ENCODE assay signal across 20 cellular contexts in genomic region chr1:173856903-173857302, GRCh38. TPM values are rescaled to one million over a fixed set of nuclear protein-coding genes. Genes with fewer than 3 reads are reported as not detected.
A peak's percentile ranks its signal among the peaks of the same experiment; 100 is the strongest.
DNase-seq lines count a peak whose midpoint lies in the region; ATAC-seq and TF ChIP-seq lines count a peak whose summit lies in the region.
"Had no signal": no experiment of that assay in that cellular context is flagged by ENCODE, and none has a peak within 500 bp of the region (broad histone marks: within the 10 kb centered on the region; RNA-seq: fewer than 3 reads in every experiment).

No MANE protein-coding gene starts in this region.

- H3K4me3 Mint-ChIP-seq in HFFc6 (no peak overlapping the region), endothelial cell (ENCODE audit: unreplicated experiment) (no peak overlapping the region)
- H3K4me3 Mint-ChIP-seq in activated T-helper 2 cell treated with anti-CD3 and anti-CD28 coated beads, Interferon-gamma antibody, Interleukin-2, Interleukin-4, amounts not matched to agents 10 μg/mL and 5 μg/mL and 100 μg/mL, durations not matched to agents 14 hours and 24 hours and 36 hours (ENCODE audit: low read depth), result no peak overlapping the region

- peak; percentile 22 for DNase-seq in DMS 273 (lab: John Stamatoyannopoulos, UW; ENCODE audit: unreplicated experiment)
- no peak for DNase-seq in DMS 273 treated with DMSO at 0.1 percent for 48 hours (lab: John Stamatoyannopoulos, UW)
- DNase-seq in HFFc6, result no peak
- peak; percentile 18 for DNase-seq in endothelial cell (ENCODE audit: low spot score)
- no peak for DNase-seq in activated T-helper 2 cell treated with anti-CD3 and anti-CD28 coated beads, Interferon-gamma antibody, Interleukin-2, Interleukin-4, amounts not matched to agents 10 μg/mL and 5 μg/mL and 100 μg/mL, durations not matched to agents 14 hours and 24 hours and 36 hours (ENCODE audit: low spot score)
- DNase-seq in amniotic stem cell (lab: John Stamatoyannopoulos, UW), result no peak
- DNase-seq: C1 segment of cervical spinal cord, DMS153, Karpas-422, MG63, NCI-H1105, NCI-H1694 treated with DMSO at 0.1 percent for 48 hours, NCI-H2107, NCI-H2227 treated with DMSO at 0.1 percent for 48 hours, NCI-H524 had no signal

- no peak for ATAC-seq in GM18511 (IDR thresholded peaks at IDR 0.05; ENCODE audit: unreplicated experiment)
- ATAC-seq: HCT116, Panc1 had no signal

- peaks cover 34% of the 10 kb centered on the region for H3K4me1 ChIP-seq in mesodermal cell (ENCODE audit: control insufficient read depth, insufficient read depth, low read length, poor library complexity, severe bottlenecking)

- 100% methylated on average over 1 of the region's 2 CpGs; no CpG with 5 or more reads in 1 of the 2 experiments for WGBS in mesodermal cell (ENCODE audit: insufficient coverage in 2 of 2), 2 experiments

- peak overlapping the region; percentile 77 for H3K27ac ChIP-seq in mesodermal cell (ENCODE audit: low read depth, low read length, severe bottlenecking)
- H3K27ac ChIP-seq: 22Rv1 had no signal

- H3K9me3 ChIP-seq in mesodermal cell (ENCODE audit: control insufficient read depth, low read length), result no peaks in the 10 kb centered on the region
- H3K9me3 ChIP-seq: MG63 had no signal

- TF ChIP-seq CTCF in HFFc6 (IDR thresholded peaks at IDR 0.05), result no peak
- no peak for TF ChIP-seq CTCF in endothelial cell (IDR thresholded peaks at IDR 0.05; ENCODE audit: unreplicated experiment)

- peaks cover 46% of the 10 kb centered on the region for H3K4me1 Mint-ChIP-seq in HFFc6 (ENCODE audit: low read depth)
- H3K4me1 Mint-ChIP-seq in endothelial cell (ENCODE audit: unreplicated experiment), result peaks cover 33% of the 10 kb centered on the region
- H3K4me1 Mint-ChIP-seq in activated T-helper 2 cell treated with anti-CD3 and anti-CD28 coated beads, Interferon-gamma antibody, Interleukin-2, Interleukin-4, amounts not matched to agents 10 μg/mL and 5 μg/mL and 100 μg/mL, durations not matched to agents 14 hours and 24 hours and 36 hours (ENCODE audit: low read depth), result no peaks in the 10 kb centered on the region

- H3K9me3 Mint-ChIP-seq in HFFc6 (no peaks in the 10 kb centered on the region), endothelial cell (ENCODE audit: unreplicated experiment) (no peaks in the 10 kb centered on the region)
- no peaks in the 10 kb centered on the region for H3K9me3 Mint-ChIP-seq in activated T-helper 2 cell treated with anti-CD3 and anti-CD28 coated beads, Interferon-gamma antibody, Interleukin-2, Interleukin-4, amounts not matched to agents 10 μg/mL and 5 μg/mL and 100 μg/mL, durations not matched to agents 14 hours and 24 hours and 36 hours

- H3K36me3 Mint-ChIP-seq in HFFc6 (ENCODE audit: low read depth) (peaks cover 33% of the 10 kb centered on the region), endothelial cell (ENCODE audit: low read depth, unreplicated experiment) (peaks cover 31% of the 10 kb centered on the region)
- H3K36me3 Mint-ChIP-seq in activated T-helper 2 cell treated with anti-CD3 and anti-CD28 coated beads, Interferon-gamma antibody, Interleukin-2, Interleukin-4, amounts not matched to agents 10 μg/mL and 5 μg/mL and 100 μg/mL, durations not matched to agents 14 hours and 24 hours and 36 hours (ENCODE audit: low read depth), result peaks cover 62% of the 10 kb centered on the region

- H3K27me3 Mint-ChIP-seq in HFFc6 (ENCODE audit: insufficient read depth) (peaks cover 3% of the 10 kb centered on the region), endothelial cell (ENCODE audit: unreplicated experiment) (no peaks in the 10 kb centered on the region)
- no peaks in the 10 kb centered on the region for H3K27me3 Mint-ChIP-seq in activated T-helper 2 cell treated with anti-CD3 and anti-CD28 coated beads, Interferon-gamma antibody, Interleukin-2, Interleukin-4, amounts not matched to agents 10 μg/mL and 5 μg/mL and 100 μg/mL, durations not matched to agents 14 hours and 24 hours and 36 hours (ENCODE audit: low read depth)

- H3K27ac Mint-ChIP-seq in HFFc6, result peak overlapping the region; percentile 56
- H3K27ac Mint-ChIP-seq in endothelial cell (ENCODE audit: unreplicated experiment), result peak overlapping the region; percentile 97
- H3K27ac Mint-ChIP-seq in activated T-helper 2 cell treated with anti-CD3 and anti-CD28 coated beads, Interferon-gamma antibody, Interleukin-2, Interleukin-4, amounts not matched to agents 10 μg/mL and 5 μg/mL and 100 μg/mL, durations not matched to agents 14 hours and 24 hours and 36 hours, result no peak overlapping the region

- no peak overlapping the region for H3K4me3 ChIP-seq in mesodermal cell (ENCODE audit: extremely low read depth, insufficient read depth, low read length, poor library complexity, severe bottlenecking)
- H3K4me3 ChIP-seq: MG63 had no signal

- H3K36me3 ChIP-seq in mesodermal cell (ENCODE audit: control insufficient read depth, insufficient read depth, low read length), result peaks cover 60% of the 10 kb centered on the region

- intact Hi-C loops in activated T-helper 2 cell treated with anti-CD3 and anti-CD28 coated beads, Interferon-gamma antibody, Interleukin-2, Interleukin-4, amounts not matched to agents 10 μg/mL and 5 μg/mL and 100 μg/mL, durations not matched to agents 14 hours and 24 hours and 36 hours (cut with micrococcal nuclease), result no loop called here

RNA-seq across cellular contexts. Expression of gene GAS5, which starts 10.9 kb away (rescaled TPM):
- total RNA-seq in HFFc6 (2021; fragmentation: NEBNext Ultra II Directional; extraction: Animal tissue kit (Norgen Biotek cat#: 25700)), result 100 to 1,000 TPM; 320 to 538 (median 366) TPM
- 397 TPM for total RNA-seq in endothelial cell (ENCODE audit: unreplicated experiment)
- polyA plus RNA-seq in mesodermal cell (2013, experiment 1 of 2), result 347 TPM
- polyA plus RNA-seq in mesodermal cell (2013, experiment 2 of 2), result 363 TPM
- 650 and 661 TPM in 2 replicates for total RNA-seq in activated T-helper 2 cell treated with anti-CD3 and anti-CD28 coated beads, Interferon-gamma antibody, Interleukin-2, Interleukin-4, amounts not matched to agents 10 μg/mL and 5 μg/mL and 100 μg/mL, durations not matched to agents 14 hours and 24 hours and 36 hours

RNA-seq across cellular contexts. Expression of gene ZBTB37, which starts 11.3 kb away (rescaled TPM):
- total RNA-seq in HFFc6 (2021; fragmentation: NEBNext Ultra II Directional; extraction: Animal tissue kit (Norgen Biotek cat#: 25700)), result 1 to 10 TPM; 4.9 to 6.6 (median 6.0) TPM
- 10.1 TPM for total RNA-seq in endothelial cell (ENCODE audit: unreplicated experiment)
- 4.3 TPM for polyA plus RNA-seq in mesodermal cell (2013, experiment 1 of 2)
- 3.2 TPM for polyA plus RNA-seq in mesodermal cell (2013, experiment 2 of 2)
- 8.7 and 8.8 TPM in 2 replicates for total RNA-seq in activated T-helper 2 cell treated with anti-CD3 and anti-CD28 coated beads, Interferon-gamma antibody, Interleukin-2, Interleukin-4, amounts not matched to agents 10 μg/mL and 5 μg/mL and 100 μg/mL, durations not matched to agents 14 hours and 24 hours and 36 hours

RNA-seq across cellular contexts. Expression of gene CENPL, which starts 32.2 kb away (rescaled TPM):
- 10 to 100 TPM; 13.3 to 18.9 (median 15.9) TPM for total RNA-seq in HFFc6 (2021; fragmentation: NEBNext Ultra II Directional; extraction: Animal tissue kit (Norgen Biotek cat#: 25700))
- total RNA-seq in endothelial cell (ENCODE audit: unreplicated experiment), result 6.6 TPM
- polyA plus RNA-seq in mesodermal cell (2013, experiment 1 of 2), result 8.9 TPM
- 9.3 TPM for polyA plus RNA-seq in mesodermal cell (2013, experiment 2 of 2)
- total RNA-seq in activated T-helper 2 cell treated with anti-CD3 and anti-CD28 coated beads, Interferon-gamma antibody, Interleukin-2, Interleukin-4, amounts not matched to agents 10 μg/mL and 5 μg/mL and 100 μg/mL, durations not matched to agents 14 hours and 24 hours and 36 hours, result 26.1 and 26.2 TPM in 2 replicates

RNA-seq across cellular contexts. Expression of gene DARS2, which starts 32.4 kb away (rescaled TPM):
- total RNA-seq in HFFc6 (2021; fragmentation: NEBNext Ultra II Directional; extraction: Animal tissue kit (Norgen Biotek cat#: 25700)), result 10 to 100 TPM; 20.5 to 28.9 (median 26.1) TPM
- total RNA-seq in endothelial cell (ENCODE audit: unreplicated experiment), result 18.7 TPM
- 20.5 TPM for polyA plus RNA-seq in mesodermal cell (2013, experiment 1 of 2)
- polyA plus RNA-seq in mesodermal cell (2013, experiment 2 of 2), result 23.1 TPM
- total RNA-seq in activated T-helper 2 cell treated with anti-CD3 and anti-CD28 coated beads, Interferon-gamma antibody, Interleukin-2, Interleukin-4, amounts not matched to agents 10 μg/mL and 5 μg/mL and 100 μg/mL, durations not matched to agents 14 hours and 24 hours and 36 hours, result 49.7 and 49.9 TPM in 2 replicates

Comparison
In these comparisons a context has a peak if more than half of its experiments do, and no peak if none do; other contexts are left out.
1. DNase-seq: peak in DMS 273 (single experiment) and endothelial cell (single experiment); none in DMS 273 treated with DMSO at 0.1 percent for 48 hours (single experiment), HFFc6 (single experiment), activated T-helper 2 cell treated with anti-CD3 and anti-CD28 coated beads, Interferon-gamma antibody, Interleukin-2, Interleukin-4, amounts not matched to agents 10 μg/mL and 5 μg/mL and 100 μg/mL, durations not matched to agents 14 hours and 24 hours and 36 hours (single experiment) and amniotic stem cell (single experiment).